In the genomic region with DNA sequence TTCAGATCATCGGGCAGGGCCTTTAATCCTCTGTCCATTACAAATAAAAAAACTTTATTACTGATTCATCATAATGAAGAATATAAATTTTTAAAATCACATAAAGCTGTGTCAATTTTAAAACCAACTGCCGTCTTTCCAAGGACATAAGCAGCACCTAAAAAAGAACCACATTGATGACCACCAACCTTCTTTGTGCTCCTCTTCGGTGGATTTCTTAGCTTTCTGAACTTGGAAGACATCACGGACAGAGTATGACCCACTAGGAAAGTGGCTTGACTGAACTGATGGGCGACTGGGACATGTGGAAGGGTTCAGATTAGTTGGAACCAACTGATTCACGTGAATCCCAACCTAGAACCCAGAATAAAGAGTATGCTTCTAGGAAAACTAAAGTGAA, we compare ENCODE assay signal across 16 cellular contexts.
"Had no signal": no experiment of that assay in that cellular context is flagged by ENCODE, and none has a peak within 500 bp of the region (broad histone marks: within the 10 kb centered on the region; RNA-seq: fewer than 3 reads in every experiment).

No MANE protein-coding gene starts in this region.

- H3K27ac ChIP-seq: esophagus squamous epithelium, hepatocyte had no signal

- H3K4me1 Mint-ChIP-seq: natural killer cell had no signal

- H3K27me3 ChIP-seq: esophagus squamous epithelium, hepatocyte had no signal

- ATAC-seq: effector memory CD8-positive, alpha-beta T cell; left colon; mucosa of descending colon; natural killer cell had no signal

- H3K4me3 ChIP-seq: esophagus squamous epithelium, hepatocyte, mucosa of descending colon had no signal

- H3K27me3 Mint-ChIP-seq: dendritic cell treated with granulocyte-macrophage colony-stimulating factor and Interleukin-4, amounts not matched to agents 40 ng/mL and 50 ng/mL, for 4 days; effector memory CD8-positive, alpha-beta T cell; type B pancreatic cell had no signal

- H3K4me3 Mint-ChIP-seq: dendritic cell treated with granulocyte-macrophage colony-stimulating factor and Interleukin-4, amounts not matched to agents 40 ng/mL and 50 ng/mL, for 4 days; effector memory CD8-positive, alpha-beta T cell; natural killer cell; neural crest cell; type B pancreatic cell had no signal

- H3K27ac Mint-ChIP-seq: dendritic cell treated with granulocyte-macrophage colony-stimulating factor and Interleukin-4, amounts not matched to agents 40 ng/mL and 50 ng/mL, for 4 days; effector memory CD8-positive, alpha-beta T cell; natural killer cell had no signal

- H3K9me3 ChIP-seq: esophagus squamous epithelium, mucosa of descending colon had no signal

- H3K9me3 Mint-ChIP-seq: dendritic cell treated with granulocyte-macrophage colony-stimulating factor and Interleukin-4, amounts not matched to agents 40 ng/mL and 50 ng/mL, for 4 days; effector memory CD8-positive, alpha-beta T cell; natural killer cell; neural crest cell; type B pancreatic cell had no signal

- DNase-seq: effector memory CD8-positive, alpha-beta T cell; esophagus squamous epithelium; foreskin fibroblast; left colon; mammary epithelial cell; mucosa of descending colon; natural killer cell; posterior cingulate gyrus; small intestine; stimulated activated CD4-positive, alpha-beta T cell treated with anti-CD3 and anti-CD28 coated beads, Interleukin-12 subunit alpha, Interleukin-12 subunit beta, amount 100 ng/mL, for 4 hours; stimulated activated CD4-positive, alpha-beta T cell treated with anti-CD3 and anti-CD28 coated beads, Interleukin-2, amount 100 ng/mL, for 48 hours; stimulated activated naive CD4-positive, alpha-beta T cell treated with Interleukin-2 at 50 U/mL for 16 hours had no signal
